11 cellular contexts compared by ENCODE assay signal in the genomic region with DNA sequence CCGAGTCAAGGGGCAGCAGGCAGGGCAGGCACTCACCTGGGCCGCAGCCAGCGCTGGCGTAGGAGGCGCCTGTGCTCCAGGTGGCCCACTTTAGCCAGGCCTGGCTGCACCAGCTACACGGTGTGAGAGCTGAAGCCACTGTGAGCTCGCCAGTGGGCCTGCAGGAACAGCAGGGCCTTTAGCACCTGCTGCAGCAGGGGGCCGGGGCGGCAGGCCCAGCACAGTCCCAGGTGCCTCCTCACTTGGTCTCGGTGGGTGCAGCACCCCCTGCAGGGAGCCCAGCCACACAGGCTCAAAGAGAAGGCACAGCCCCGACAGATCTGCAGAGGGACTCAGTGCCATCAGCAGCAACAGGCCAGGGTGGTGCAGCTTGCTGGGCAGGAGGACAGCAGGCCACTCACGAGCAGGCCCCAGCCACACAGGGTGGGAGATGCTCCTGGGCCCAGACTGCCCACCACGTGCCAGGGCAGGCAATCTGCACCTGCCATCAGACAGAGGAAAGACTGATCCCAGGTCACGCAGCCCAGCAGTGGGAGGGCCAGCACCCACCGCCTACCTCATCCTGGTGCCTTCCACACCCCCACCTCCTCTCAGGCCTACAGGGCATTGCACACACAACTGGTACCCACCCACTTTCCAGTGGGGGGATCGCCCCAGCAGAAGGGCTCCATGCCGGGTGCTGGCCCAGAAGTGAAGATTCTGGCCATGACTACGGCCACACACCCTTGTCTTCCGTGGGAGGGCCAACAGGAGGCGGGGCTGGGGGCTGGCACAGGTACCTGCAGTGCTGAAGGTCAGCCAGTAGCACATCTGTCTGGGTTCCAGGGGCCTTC. TPM values are rescaled to one million over a fixed set of nuclear protein-coding genes. Genes with fewer than 3 reads are reported as not detected.
DNase-seq lines count a peak whose midpoint lies in the region; ATAC-seq and TF ChIP-seq lines count a peak whose summit lies in the region.
"Had no signal": no experiment of that assay in that cellular context is flagged by ENCODE, and none has a peak within 500 bp of the region (broad histone marks: within the 10 kb centered on the region; RNA-seq: fewer than 3 reads in every experiment).

No MANE protein-coding gene starts in this region.

- no peak overlapping the region for H2AFZ ChIP-seq in trophoblast cell (ENCODE audit: insufficient read depth, low read length, poor library complexity)

- no peaks in the 10 kb centered on the region for H3K79me2 ChIP-seq in trophoblast cell (ENCODE audit: control insufficient read depth, insufficient read depth, low read length, poor library complexity)

- H3K9me3 Mint-ChIP-seq in activated CD8-positive, alpha-beta memory T cell treated with anti-CD3 and anti-CD28 coated beads, Interleukin-2, amount 10 ng/mL, durations not matched to agents 7 days and 5 days (ENCODE audit: low read depth) = no peaks in the 10 kb centered on the region
- H3K9me3 Mint-ChIP-seq in HFFc6 = no peaks in the 10 kb centered on the region
- H3K9me3 Mint-ChIP-seq in progenitor cell of endocrine pancreas (ENCODE audit: low read depth) = no peaks in the 10 kb centered on the region
- H3K9me3 Mint-ChIP-seq in activated T-helper 1 cell treated with anti-CD3 and anti-CD28 coated beads, Interleukin-12 subunit alpha, Interleukin-12 subunit beta, Interleukin-2, Interleukin-4 antibody, amounts not matched to agents 30 ng/mL and 10 ng/mL and 1 ng/mL, durations not matched to agents 14 hours and 24 hours and 36 hours = no peaks in the 10 kb centered on the region

- no peak overlapping the region for H2BK12ac ChIP-seq in trophoblast cell (ENCODE audit: low read length)

- H3K4ac ChIP-seq in trophoblast cell (ENCODE audit: low read depth, low read length) = no peak overlapping the region

- H3K9ac ChIP-seq in trophoblast cell (ENCODE audit: low read length) = no peak overlapping the region

- CTCF ChIA-PET in activated CD8-positive, alpha-beta memory T cell treated with anti-CD3 and anti-CD28 coated beads, Interleukin-2, amount 10 ng/mL, durations not matched to agents 7 days and 5 days (lab: Charles Lee) = no interaction called here

- H3K4me3 Mint-ChIP-seq in activated CD8-positive, alpha-beta memory T cell treated with anti-CD3 and anti-CD28 coated beads, Interleukin-2, amount 10 ng/mL, durations not matched to agents 7 days and 5 days = no peak overlapping the region
- H3K4me3 Mint-ChIP-seq in HFFc6 (no peak overlapping the region), progenitor cell of endocrine pancreas (ENCODE audit: low read depth) (no peak overlapping the region)
- no peak overlapping the region for H3K4me3 Mint-ChIP-seq in activated T-helper 1 cell treated with anti-CD3 and anti-CD28 coated beads, Interleukin-12 subunit alpha, Interleukin-12 subunit beta, Interleukin-2, Interleukin-4 antibody, amounts not matched to agents 30 ng/mL and 10 ng/mL and 1 ng/mL, durations not matched to agents 14 hours and 24 hours and 36 hours

- no peak overlapping the region for H2BK120ac ChIP-seq in trophoblast cell (ENCODE audit: insufficient read depth, low read length, poor library complexity)

- no peak overlapping the region for H3K27ac Mint-ChIP-seq in activated CD8-positive, alpha-beta memory T cell treated with anti-CD3 and anti-CD28 coated beads, Interleukin-2, amount 10 ng/mL, durations not matched to agents 7 days and 5 days
- H3K27ac Mint-ChIP-seq in HFFc6 (no peak overlapping the region), progenitor cell of endocrine pancreas (no peak overlapping the region)
- no peak overlapping the region for H3K27ac Mint-ChIP-seq in activated T-helper 1 cell treated with anti-CD3 and anti-CD28 coated beads, Interleukin-12 subunit alpha, Interleukin-12 subunit beta, Interleukin-2, Interleukin-4 antibody, amounts not matched to agents 30 ng/mL and 10 ng/mL and 1 ng/mL, durations not matched to agents 14 hours and 24 hours and 36 hours

- ATAC-seq in activated CD8-positive, alpha-beta memory T cell treated with anti-CD3 and anti-CD28 coated beads, Interleukin-2, amount 10 ng/mL, durations not matched to agents 7 days and 5 days = peak; percentile 56
- ATAC-seq in SK-N-SH treated with all-trans-retinoic acid at 6 μM for 48 hours = peak; percentile 57

- no peak overlapping the region for H3K23ac ChIP-seq in trophoblast cell (ENCODE audit: low read length)

- H3K14ac ChIP-seq in trophoblast cell (ENCODE audit: low read length) = no peak overlapping the region

- no CpG with 5 or more reads among the region's 20 CpGs for WGBS in trophoblast cell (ENCODE audit: extremely low coverage, insufficient coverage, insufficient read length)

- H3K79me1 ChIP-seq in trophoblast cell (ENCODE audit: low read length) = no peaks in the 10 kb centered on the region

- H4K91ac ChIP-seq in trophoblast cell (ENCODE audit: low read depth, low read length) = no peak overlapping the region

- H3K27me3 ChIP-seq in trophoblast cell (ENCODE audit: insufficient read depth, low read length) = peaks cover 4% of the 10 kb centered on the region

- H3K18ac ChIP-seq in trophoblast cell (ENCODE audit: low read length) = no peak overlapping the region

- DNase-seq in activated CD8-positive, alpha-beta memory T cell treated with anti-CD3 and anti-CD28 coated beads, Interleukin-2, amount 10 ng/mL, durations not matched to agents 7 days and 5 days = no peak
- DNase-seq in activated CD8-positive, alpha-beta memory T cell treated with anti-CD3 and anti-CD28 coated beads, Interleukin-2, amount 50 U/mL, for 4 hours = no peak
- no peak for DNase-seq in HFFc6
- no peak for DNase-seq in progenitor cell of endocrine pancreas (ENCODE audit: low spot score, unreplicated experiment)
- no peak for DNase-seq in activated T-helper 1 cell treated with anti-CD3 and anti-CD28 coated beads, Interleukin-12 subunit alpha, Interleukin-12 subunit beta, Interleukin-2, Interleukin-4 antibody, amounts not matched to agents 30 ng/mL and 10 ng/mL and 1 ng/mL, durations not matched to agents 14 hours and 24 hours and 36 hours (ENCODE audit: low spot score)
- DNase-seq in SIG-M5 (lab: John Stamatoyannopoulos, UW) = no peak
- no peak for DNase-seq in trophoblast cell
- DNase-seq: amygdala, occipital lobe had no signal

- H3K4me2 ChIP-seq in trophoblast cell (ENCODE audit: low read length) = no peak overlapping the region

- H3K4me1 Mint-ChIP-seq in activated CD8-positive, alpha-beta memory T cell treated with anti-CD3 and anti-CD28 coated beads, Interleukin-2, amount 10 ng/mL, durations not matched to agents 7 days and 5 days = no peaks in the 10 kb centered on the region
- no peaks in the 10 kb centered on the region for H3K4me1 Mint-ChIP-seq in HFFc6 (ENCODE audit: low read depth)
- H3K4me1 Mint-ChIP-seq in progenitor cell of endocrine pancreas (ENCODE audit: low read depth) = no peaks in the 10 kb centered on the region
- H3K4me1 Mint-ChIP-seq in activated T-helper 1 cell treated with anti-CD3 and anti-CD28 coated beads, Interleukin-12 subunit alpha, Interleukin-12 subunit beta, Interleukin-2, Interleukin-4 antibody, amounts not matched to agents 30 ng/mL and 10 ng/mL and 1 ng/mL, durations not matched to agents 14 hours and 24 hours and 36 hours (ENCODE audit: low read depth) = no peaks in the 10 kb centered on the region

- no peak overlapping the region for H3K27ac ChIP-seq in trophoblast cell (ENCODE audit: low read depth, low read length)
- H3K27ac ChIP-seq: tibial nerve had no signal

- no peaks in the 10 kb centered on the region for H3K4me1 ChIP-seq in trophoblast cell (ENCODE audit: control insufficient read depth in 1 of 2, insufficient read depth in 2 of 2, low read length in 2 of 2)
- H3K4me1 ChIP-seq: tibial nerve had no signal

- peaks cover 0 to 2% of the 10 kb centered on the region in 2 experiments for H3K36me3 ChIP-seq in trophoblast cell (ENCODE audit: control insufficient read depth in 1 of 2, insufficient read depth in 2 of 2, low read length in 2 of 2)

- no peak overlapping the region for H4K8ac ChIP-seq in trophoblast cell (ENCODE audit: low read depth, low read length)

- no peak overlapping the region for H4K12ac ChIP-seq in trophoblast cell (ENCODE audit: low read depth, low read length)

- TF ChIP-seq CTCF in HFFc6 (IDR thresholded peaks at IDR 0.05) = peak; percentile 48
- peak; percentile 38 for TF ChIP-seq CTCF in progenitor cell of endocrine pancreas (IDR thresholded peaks at IDR 0.05; ENCODE audit: unreplicated experiment)

- peaks cover 12% of the 10 kb centered on the region for H3K27me3 Mint-ChIP-seq in activated CD8-positive, alpha-beta memory T cell treated with anti-CD3 and anti-CD28 coated beads, Interleukin-2, amount 10 ng/mL, durations not matched to agents 7 days and 5 days
- H3K27me3 Mint-ChIP-seq in HFFc6 (ENCODE audit: insufficient read depth) = peaks cover 8% of the 10 kb centered on the region
- H3K27me3 Mint-ChIP-seq in progenitor cell of endocrine pancreas = peaks cover 12% of the 10 kb centered on the region
- peaks cover 7% of the 10 kb centered on the region for H3K27me3 Mint-ChIP-seq in activated T-helper 1 cell treated with anti-CD3 and anti-CD28 coated beads, Interleukin-12 subunit alpha, Interleukin-12 subunit beta, Interleukin-2, Interleukin-4 antibody, amounts not matched to agents 30 ng/mL and 10 ng/mL and 1 ng/mL, durations not matched to agents 14 hours and 24 hours and 36 hours (ENCODE audit: insufficient read depth)

- H2BK5ac ChIP-seq in trophoblast cell (ENCODE audit: low read depth, low read length, poor library complexity) = no peak overlapping the region

- intact Hi-C loops in activated T-helper 1 cell treated with anti-CD3 and anti-CD28 coated beads, Interleukin-12 subunit alpha, Interleukin-12 subunit beta, Interleukin-2, Interleukin-4 antibody, amounts not matched to agents 30 ng/mL and 10 ng/mL and 1 ng/mL, durations not matched to agents 14 hours and 24 hours and 36 hours (cut with micrococcal nuclease) = no loop called here

- H3K9me3 ChIP-seq in trophoblast cell (ENCODE audit: insufficient read depth, low read depth, low read length) = peaks cover 2% of the 10 kb centered on the region
- H3K9me3 ChIP-seq: tibial nerve had no signal

- H3K36me3 Mint-ChIP-seq in activated CD8-positive, alpha-beta memory T cell treated with anti-CD3 and anti-CD28 coated beads, Interleukin-2, amount 10 ng/mL, durations not matched to agents 7 days and 5 days = no peaks in the 10 kb centered on the region
- H3K36me3 Mint-ChIP-seq in HFFc6 (ENCODE audit: low read depth) (no peaks in the 10 kb centered on the region), progenitor cell of endocrine pancreas (ENCODE audit: insufficient read depth) (no peaks in the 10 kb centered on the region)
- H3K36me3 Mint-ChIP-seq in activated T-helper 1 cell treated with anti-CD3 and anti-CD28 coated beads, Interleukin-12 subunit alpha, Interleukin-12 subunit beta, Interleukin-2, Interleukin-4 antibody, amounts not matched to agents 30 ng/mL and 10 ng/mL and 1 ng/mL, durations not matched to agents 14 hours and 24 hours and 36 hours (ENCODE audit: low read depth) = no peaks in the 10 kb centered on the region

- H2AK5ac ChIP-seq in trophoblast cell (ENCODE audit: low read length) = no peak overlapping the region

- no peak overlapping the region for H3K4me3 ChIP-seq in trophoblast cell (ENCODE audit: low read depth, low read length)
- H3K4me3 ChIP-seq: tibial nerve had no signal

RNA-seq across cellular contexts. Expression of gene ARHGAP33, which starts 15.8 kb away (rescaled TPM):
- 100 to 1,000 TPM in 1 of 2 experiments, 10 to 100 TPM in 1; 40.0 to 101 TPM for total RNA-seq in activated CD8-positive, alpha-beta memory T cell treated with anti-CD3 and anti-CD28 coated beads, Interleukin-2, amount 10 ng/mL, durations not matched to agents 7 days and 5 days
- total RNA-seq in HFFc6 (2021; fragmentation: NEBNext Ultra II Directional; extraction: Animal tissue kit (Norgen Biotek cat#: 25700)) = 10 to 100 TPM in 1 of 6 experiments, 1 to 10 TPM in 5; 5.4 to 11.0 (median 8.8) TPM
- 46.3 and 54.3 TPM in 2 replicates for total RNA-seq in progenitor cell of endocrine pancreas
- 24.5 and 25.8 TPM in 2 replicates for total RNA-seq in activated T-helper 1 cell treated with anti-CD3 and anti-CD28 coated beads, Interleukin-12 subunit alpha, Interleukin-12 subunit beta, Interleukin-2, Interleukin-4 antibody, amounts not matched to agents 30 ng/mL and 10 ng/mL and 1 ng/mL, durations not matched to agents 14 hours and 24 hours and 36 hours
- 12.8 and 12.9 TPM in 2 replicates for polyA plus RNA-seq in trophoblast cell (2013)

RNA-seq across cellular contexts. Expression of gene PRODH2, which starts 21.4 kb away (rescaled TPM):
- total RNA-seq in activated CD8-positive, alpha-beta memory T cell treated with anti-CD3 and anti-CD28 coated beads, Interleukin-2, amount 10 ng/mL, durations not matched to agents 7 days and 5 days = not detected
- total RNA-seq in HFFc6 (2021; fragmentation: NEBNext Ultra II Directional; extraction: Animal tissue kit (Norgen Biotek cat#: 25700)) = not detected
- 5.3 TPM in 2 replicates for total RNA-seq in progenitor cell of endocrine pancreas
- not detected in 2 replicates for total RNA-seq in activated T-helper 1 cell treated with anti-CD3 and anti-CD28 coated beads, Interleukin-12 subunit alpha, Interleukin-12 subunit beta, Interleukin-2, Interleukin-4 antibody, amounts not matched to agents 30 ng/mL and 10 ng/mL and 1 ng/mL, durations not matched to agents 14 hours and 24 hours and 36 hours
- polyA plus RNA-seq in trophoblast cell (2013) = not detected in 2 replicates
- total RNA-seq: occipital lobe, tibial nerve had no signal

RNA-seq across cellular contexts. Expression of gene PROSER3, which starts 33.2 kb away (rescaled TPM):
- total RNA-seq in activated CD8-positive, alpha-beta memory T cell treated with anti-CD3 and anti-CD28 coated beads, Interleukin-2, amount 10 ng/mL, durations not matched to agents 7 days and 5 days = 10 to 100 TPM; 46.5 to 57.8 TPM
- 10 to 100 TPM; 26.4 to 30.0 (median 29.0) TPM for total RNA-seq in HFFc6 (2021; fragmentation: NEBNext Ultra II Directional; extraction: Animal tissue kit (Norgen Biotek cat#: 25700))
- total RNA-seq in progenitor cell of endocrine pancreas = 58.6 and 62.3 TPM in 2 replicates
- 39.5 and 45.1 TPM in 2 replicates for total RNA-seq in activated T-helper 1 cell treated with anti-CD3 and anti-CD28 coated beads, Interleukin-12 subunit alpha, Interleukin-12 subunit beta, Interleukin-2, Interleukin-4 antibody, amounts not matched to agents 30 ng/mL and 10 ng/mL and 1 ng/mL, durations not matched to agents 14 hours and 24 hours and 36 hours
- polyA plus RNA-seq in trophoblast cell (2013) = 32.8 and 34.5 TPM in 2 replicates

RNA-seq across cellular contexts. Expression of gene HSPB6, which starts 34.4 kb away (rescaled TPM):
- total RNA-seq in activated CD8-positive, alpha-beta memory T cell treated with anti-CD3 and anti-CD28 coated beads, Interleukin-2, amount 10 ng/mL, durations not matched to agents 7 days and 5 days = not detected
- 100 to 1,000 TPM in 1 of 6 experiments, 10 to 100 TPM in 5; 37.0 to 122 (median 43.9) TPM for total RNA-seq in HFFc6 (2021; fragmentation: NEBNext Ultra II Directional; extraction: Animal tissue kit (Norgen Biotek cat#: 25700))
- 0.33 TPM in 1 of 2 replicates, not detected in the other for total RNA-seq in progenitor cell of endocrine pancreas
- 0.78 TPM in 1 of 2 replicates, not detected in the other for total RNA-seq in activated T-helper 1 cell treated with anti-CD3 and anti-CD28 coated beads, Interleukin-12 subunit alpha, Interleukin-12 subunit beta, Interleukin-2, Interleukin-4 antibody, amounts not matched to agents 30 ng/mL and 10 ng/mL and 1 ng/mL, durations not matched to agents 14 hours and 24 hours and 36 hours
- 6.1 and 6.9 TPM in 2 replicates for polyA plus RNA-seq in trophoblast cell (2013)

RNA-seq across cellular contexts. Expression of gene LIN37, which starts 42.8 kb away (rescaled TPM):
- 1 to 10 TPM; 8.9 to 9.2 TPM for total RNA-seq in activated CD8-positive, alpha-beta memory T cell treated with anti-CD3 and anti-CD28 coated beads, Interleukin-2, amount 10 ng/mL, durations not matched to agents 7 days and 5 days
- total RNA-seq in HFFc6 (2021; fragmentation: NEBNext Ultra II Directional; extraction: Animal tissue kit (Norgen Biotek cat#: 25700)) = 1 to 10 TPM; 6.0 to 9.9 (median 8.7) TPM
- 12.7 and 13.1 TPM in 2 replicates for total RNA-seq in progenitor cell of endocrine pancreas
- 9.3 and 9.8 TPM in 2 replicates for total RNA-seq in activated T-helper 1 cell treated with anti-CD3 and anti-CD28 coated beads, Interleukin-12 subunit alpha, Interleukin-12 subunit beta, Interleukin-2, Interleukin-4 antibody, amounts not matched to agents 30 ng/mL and 10 ng/mL and 1 ng/mL, durations not matched to agents 14 hours and 24 hours and 36 hours
- 32.8 and 34.2 TPM in 2 replicates for polyA plus RNA-seq in trophoblast cell (2013)
